29 cellular contexts compared by ENCODE assay signal in genomic region chr3:427128-427527, GRCh38.
"Had no signal": no experiment of that assay in that cellular context is flagged by ENCODE, and none has a peak within 500 bp of the region (broad histone marks: within the 10 kb centered on the region; RNA-seq: fewer than 3 reads in every experiment).

No MANE protein-coding gene starts in this region.

- H3K36me3 ChIP-seq: ascending aorta, cardiac muscle cell had no signal

- H3K9me3 ChIP-seq: ascending aorta had no signal

- ATAC-seq: activated CD8-positive, alpha-beta T cell treated with anti-CD3 and anti-CD28 coated beads for 36 hours; activated naive CD8-positive, alpha-beta T cell treated with anti-CD3 and anti-CD28 coated beads, Interleukin-2, amount 50 U/mL, for 24 hours; activated T-cell treated with anti-CD3 and anti-CD28 coated beads, Interleukin-2, amount 50 U/mL, for 4 hours; activated T-cell treated with anti-CD3 and anti-CD28 coated beads, Interleukin-2, amount 50 U/mL, for 72 hours; activated T-helper 17 cell treated with anti-CD3 and anti-CD28 coated beads, Interleukin-2, amount 50 U/mL, for 72 hours had no signal

- H3K27ac ChIP-seq: ascending aorta, cardiac muscle cell, VCaP had no signal

- DNase-seq: activated B cell treated with CpG ODN at 0.5 μM for 24 hours; activated CD4-positive, alpha-beta memory T cell treated with anti-CD3 and anti-CD28 coated beads for 36 hours; activated CD4-positive, alpha-beta T cell treated with anti-CD3 and anti-CD28 coated beads for 4 hours; activated CD4-positive, alpha-beta T cell treated with anti-CD3 and anti-CD28 coated beads, Interleukin-2, amount 10 ng/mL, durations not matched to agents 24 days and 14 days; activated CD4-positive, alpha-beta T cell treated with anti-CD3 and anti-CD28 coated beads, Interleukin-2, amount 50 U/mL, for 1 hour; activated CD4-positive, alpha-beta T cell treated with anti-CD3 and anti-CD28 coated beads, Interleukin-2, amount 50 U/mL, for 4 hours; activated CD4-positive, CD25-positive, alpha-beta regulatory T cell treated with anti-CD3 and anti-CD28 coated beads, Interleukin-2, amount 50 U/mL, for 72 hours; activated CD8-positive, alpha-beta memory T cell treated with anti-CD3 and anti-CD28 coated beads, Interleukin-2, amount 50 U/mL, for 4 hours; activated CD8-positive, alpha-beta T cell treated with anti-CD3 and anti-CD28 coated beads for 36 hours; activated effector memory CD4-positive, alpha-beta T cell treated with anti-CD3 and anti-CD28 coated beads, Interleukin-2, amount 50 U/mL, for 16 hours; activated gamma-delta T cell treated with Interleukin-2 at 50 U/mL for 16 hours; activated naive CD4-positive, alpha-beta T cell; activated naive CD4-positive, alpha-beta T cell treated with anti-CD3 and anti-CD28 coated beads, Interleukin-2, amount 10 ng/mL, durations not matched to agents 7 days and 5 days; activated naive CD8-positive, alpha-beta T cell treated with anti-CD3 and anti-CD28 coated beads, Interleukin-2, amount 10 ng/mL, durations not matched to agents 7 days and 5 days; activated naive CD8-positive, alpha-beta T cell treated with anti-CD3 and anti-CD28 coated beads, Interleukin-2, amount 50 U/mL, for 24 hours; activated T-cell treated with anti-CD3 and anti-CD28 coated beads for 4 hours; activated T-cell treated with anti-CD3 and anti-CD28 coated beads, Interleukin-2, amount 50 U/mL, for 1 hour; activated T-cell treated with anti-CD3 and anti-CD28 coated beads, Interleukin-2, amount 50 U/mL, for 4 hours; activated T-cell treated with anti-CD3 and anti-CD28 coated beads, Interleukin-2, amount 50 U/mL, for 72 hours; amygdala; anterior cingulate cortex; caudate nucleus; cerebellar nuclear complex; T-helper 2 cell; T-helper 9 cell had no signal

- H3K27me3 ChIP-seq: ascending aorta, cardiac muscle cell had no signal

- H3K4me3 ChIP-seq: ascending aorta, cardiac muscle cell had no signal
